8 cellular contexts compared by ENCODE assay signal in the genomic region with DNA sequence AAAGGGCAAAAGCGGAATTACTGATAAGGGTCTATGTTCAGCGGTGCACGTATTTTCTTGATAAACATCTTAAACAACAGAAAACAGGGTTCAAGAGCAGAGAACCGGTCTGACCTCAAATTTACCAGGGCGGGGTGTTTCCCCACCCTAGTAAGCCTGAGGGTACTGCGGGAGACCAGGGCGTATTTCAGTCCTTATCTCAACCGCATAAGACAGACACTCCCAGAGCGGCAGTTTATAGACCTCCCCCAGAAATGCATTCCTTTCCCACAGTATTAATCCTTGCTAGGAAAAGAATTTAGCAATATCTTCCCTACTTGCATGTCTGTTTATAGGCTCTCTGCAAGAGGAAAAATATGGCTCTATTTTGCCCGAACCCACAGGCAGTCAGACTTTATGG. TPM values are rescaled to one million over a fixed set of nuclear protein-coding genes. Genes with fewer than 3 reads are reported as not detected.
DNase-seq lines count a peak whose midpoint lies in the region; TF ChIP-seq lines count a peak whose summit lies in the region.
"Not testable (repeated sequence)": the region's sequence is repeated elsewhere in the genome, so short reads cannot be mapped to it uniquely, and the experiment has no call there.

No MANE protein-coding gene starts in this region.

- CTCF ChIA-PET in HEK293 (lab: Yijun Ruan, JAX), result not testable (repeated sequence)

- H3K79me1 ChIP-seq in mesendoderm (ENCODE audit: low read length), result not testable (repeated sequence)

- not testable (repeated sequence) for H2BK5ac ChIP-seq in mesendoderm (ENCODE audit: low read length)

- H3K9me3 ChIP-seq in HEK293 (ENCODE audit: control insufficient read depth, insufficient read depth, low read depth, low read length); testis: not testable (repeated sequence)
- H3K9me3 ChIP-seq in SJCRH30 (replicated peaks) (peaks cover 21% of the 10 kb centered on the region), endodermal cell (ENCODE audit: control insufficient read depth, low read length) (peaks cover 23% of the 10 kb centered on the region)

- not testable (repeated sequence) for H3K4me1 Mint-ChIP-seq in endodermal cell

- not testable (repeated sequence) for H3K9ac ChIP-seq in endodermal cell (ENCODE audit: extremely low read depth, low read length, poor library complexity, severe bottlenecking); mesendoderm (ENCODE audit: low read length)

- H3K18ac ChIP-seq in mesendoderm (ENCODE audit: low read length), result not testable (repeated sequence)

- not testable (repeated sequence) for H3K36me3 Mint-ChIP-seq in endodermal cell (ENCODE audit: low read depth)

- not testable (repeated sequence) for H3K27ac Mint-ChIP-seq in endodermal cell

- H3K56ac ChIP-seq in mesendoderm (ENCODE audit: low read length), result not testable (repeated sequence)

- not testable (repeated sequence) for H4K8ac ChIP-seq in mesendoderm (ENCODE audit: low read depth, low read length)

- H2BK120ac ChIP-seq in mesendoderm (ENCODE audit: low read depth, low read length), result not testable (repeated sequence)

- not testable (repeated sequence) for H3K23ac ChIP-seq in mesendoderm (ENCODE audit: low read length)

- not testable (repeated sequence) for H3K27ac ChIP-seq in HEK293 (ENCODE audit: extremely low read depth, low read depth, low read length); SJCRH30; endodermal cell (ENCODE audit: low read depth, low read length); mesendoderm (ENCODE audit: low read depth, low read length); testis

- H3K4me1 ChIP-seq in HEK293 (ENCODE audit: control insufficient read depth, insufficient read depth, low read length); SJCRH30; endodermal cell (ENCODE audit: control insufficient read depth, insufficient read depth, low read length); mesendoderm (ENCODE audit: control insufficient read depth, low read depth, low read length); testis: not testable (repeated sequence)

- not testable (repeated sequence) for H2AK5ac ChIP-seq in mesendoderm (ENCODE audit: low read length)

- H3K27me3 ChIP-seq in SJCRH30; endodermal cell (ENCODE audit: control insufficient read depth, insufficient read depth, low read length, poor library complexity, severe bottlenecking); mesendoderm (ENCODE audit: insufficient read depth, low read length, poor library complexity); testis: not testable (repeated sequence)

- not testable (repeated sequence) for H4K5ac ChIP-seq in mesendoderm (ENCODE audit: low read length)

- H3K36me3 ChIP-seq in HEK293 (ENCODE audit: control insufficient read depth in 2 of 2, insufficient read depth in 1 of 2, low read length in 2 of 2); SJCRH30; endodermal cell (ENCODE audit: control insufficient read depth, insufficient read depth, low read length); mesendoderm (ENCODE audit: control insufficient read depth, insufficient read depth, low read length); testis (ENCODE audit: low read depth, missing control alignments): not testable (repeated sequence)

- not testable (repeated sequence) for H3K4me2 ChIP-seq in mesendoderm (ENCODE audit: low read length)

- not testable (repeated sequence) for H3K4ac ChIP-seq in mesendoderm (ENCODE audit: low read depth, low read length)

- H2BK15ac ChIP-seq in mesendoderm (replicated peaks; ENCODE audit: low read depth), result not testable (repeated sequence)

- WGBS in endodermal cell (ENCODE audit: insufficient coverage in 1 of 2, insufficient read length in 1 of 2), 2 experiments, result 85 to 88% methylated on average over 5 to 10 of the region's 10 CpGs
- WGBS in mesendoderm (ENCODE audit: extremely low coverage, insufficient coverage, low lambda C conversion rate), result no CpG with 5 or more reads among the region's 10 CpGs
- WGBS in testis, 2 donors, result 84% methylated on average over 10 of the region's 10 CpGs

- H3K4me3 ChIP-seq in HEK293 (ENCODE audit: low read depth, low read length); SJCRH30; mesendoderm (ENCODE audit: low read length); testis: not testable (repeated sequence)
- peak overlapping the region; percentile 40 for H3K4me3 ChIP-seq in endodermal cell (ENCODE audit: low read length)

- POLR2A ChIA-PET in HEK293 (lab: Yijun Ruan, JAX), result not testable (repeated sequence)

- DNase-seq in DMS53 (lab: John Stamatoyannopoulos, UW) (peak; percentile 16), NCI-H226 (peak; percentile 29), SJCRH30 (peak; percentile 24), amniotic epithelial cell (ENCODE audit: low read depth) (peak; percentile 27), endodermal cell (peak; percentile 59), mesendoderm (peak; percentile 28), testis (peak; percentile 22)

- not testable (repeated sequence) for H3K4me3 Mint-ChIP-seq in endodermal cell

- TF ChIP-seq POLR2A in testis (IDR thresholded peaks at IDR 0.05), result not testable (repeated sequence)

- not testable (repeated sequence) for TF ChIP-seq CTCF in HEK293 (tag by site-specific recombination; IDR thresholded peaks at IDR 0.05); endodermal cell (conservative IDR thresholded peaks at IDR 0.05); testis (IDR thresholded peaks at IDR 0.05)

- intact Hi-C loops in testis (cut with DNase I; ENCODE audit: low total_unique reads), result not testable (repeated sequence)

- H3K79me2 ChIP-seq in mesendoderm (ENCODE audit: control insufficient read depth, insufficient read depth, low read length), result not testable (repeated sequence)

- H3K9me3 Mint-ChIP-seq in endodermal cell, result peaks cover 45% of the 10 kb centered on the region

- H3K27me3 Mint-ChIP-seq in endodermal cell (ENCODE audit: insufficient read depth), result not testable (repeated sequence)

TF ChIP-seq in HEK293, 187 proteins besides CTCF, POLR2A, EP300 and RAD21 (continues in another document):
- TF ChIP-seq ZNF510 (tag by site-specific recombination; IDR thresholded peaks at IDR 0.05; ENCODE audit: insufficient replicate concordance) (peak; percentile 33), TRIM28 (IDR thresholded peaks at IDR 0.05; ENCODE audit: borderline replicate concordance, low read length) (peak; percentile 28; the same call in 1 of the 2 replicates), SETDB1 (IDR thresholded peaks at IDR 0.05; ENCODE audit: insufficient read length, low read length) (peak; percentile 91), ZNF626 (tag by site-specific recombination; IDR thresholded peaks at IDR 0.05) (peak; percentile 83; the same call in 1 of the 2 replicates)
- TF ChIP-seq, protein P1, sequence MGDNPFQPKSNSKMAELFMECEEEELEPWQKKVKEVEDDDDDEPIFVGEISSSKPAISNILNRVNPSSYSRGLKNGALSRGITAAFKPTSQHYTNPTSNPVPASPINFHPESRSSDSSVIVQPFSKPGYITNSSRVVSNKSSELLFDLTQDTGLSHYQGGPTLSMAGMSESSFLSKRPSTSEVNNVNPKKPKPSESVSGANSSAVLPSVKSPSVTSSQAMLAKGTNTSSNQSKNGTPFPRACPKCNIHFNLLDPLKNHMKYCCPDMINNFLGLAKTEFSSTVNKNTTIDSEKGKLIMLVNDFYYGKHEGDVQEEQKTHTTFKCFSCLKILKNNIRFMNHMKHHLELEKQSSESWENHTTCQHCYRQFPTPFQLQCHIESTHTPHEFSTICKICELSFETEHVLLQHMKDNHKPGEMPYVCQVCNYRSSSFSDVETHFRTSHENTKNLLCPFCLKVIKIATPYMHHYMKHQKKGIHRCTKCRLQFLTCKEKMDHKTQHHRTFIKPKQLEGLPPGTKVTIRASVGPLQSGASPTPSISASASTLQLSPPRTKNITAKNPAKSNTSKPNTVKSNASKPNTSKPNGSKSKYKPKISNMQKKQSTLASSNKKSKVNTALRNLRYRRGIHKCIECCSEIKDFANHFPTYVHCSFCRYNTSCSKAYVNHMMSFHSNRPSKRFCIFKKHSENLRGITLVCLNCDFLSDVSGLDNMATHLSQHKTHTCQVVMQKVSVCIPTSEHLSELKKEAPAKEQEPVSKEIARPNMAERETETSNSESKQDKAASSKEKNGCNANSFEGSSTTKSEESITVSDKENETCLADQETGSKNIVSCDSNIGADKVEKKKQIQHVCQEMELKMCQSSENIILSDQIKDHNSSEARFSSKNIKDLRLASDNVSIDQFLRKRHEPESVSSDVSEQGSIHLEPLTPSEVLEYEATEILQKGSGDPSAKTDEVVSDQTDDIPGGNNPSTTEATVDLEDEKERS (tag by site-specific recombination; IDR thresholded peaks at IDR 0.05), result 0 out of 2 replicates have a peak, but pooled peaks have one; percentile 57

RNA-seq across cellular contexts. Expression of gene NUP160, which starts 27.7 kb away (rescaled TPM):
- total RNA-seq in SJCRH30 (2014; rRNA removed; shearing (Covaris generic)), result 65.4 and 74.1 TPM in 2 replicates
- 10 to 100 TPM; 82.1 to 87.6 TPM for total RNA-seq in endodermal cell
- 65.6 TPM for polyA plus RNA-seq in endodermal cell (2013, experiment 1 of 2)
- 60.8 TPM for polyA plus RNA-seq in endodermal cell (2013, experiment 2 of 2)
- 53.8 TPM for polyA plus RNA-seq in mesendoderm (2013, experiment 1 of 2)
- 53.1 TPM for polyA plus RNA-seq in mesendoderm (2013, experiment 2 of 2)
- 10 to 100 TPM; 46.1 to 50.6 TPM for total RNA-seq in testis
- polyA plus RNA-seq in testis (ENCODE audit: insufficient read depth, low read depth, low replicate concordance), result 28.4 TPM
